In the genomic region with DNA sequence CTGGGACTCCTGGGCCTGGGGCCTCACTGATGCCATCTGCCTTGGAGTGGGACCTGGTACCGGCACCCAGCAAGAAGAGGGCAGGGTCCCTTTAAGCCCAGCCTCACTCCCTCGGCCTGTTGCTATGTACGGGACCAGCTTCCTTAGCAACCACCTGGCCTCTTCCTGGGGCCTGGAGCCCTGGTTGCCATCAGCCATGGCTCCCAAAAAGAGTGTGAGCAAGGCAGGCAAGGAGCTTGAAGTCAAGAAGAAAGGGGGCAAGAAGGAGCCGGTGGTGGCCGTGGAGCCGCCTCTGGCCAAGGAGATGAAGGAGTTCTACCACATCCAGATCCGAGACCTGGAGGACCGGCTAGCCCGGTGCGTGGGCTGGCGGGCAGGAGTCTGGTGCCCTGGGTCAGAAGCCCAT, we compare ENCODE assay signal across 12 cellular contexts. TPM values are rescaled to one million over a fixed set of nuclear protein-coding genes. Genes with fewer than 3 reads are reported as not detected.
DNase-seq lines count a peak whose midpoint lies in the region; ATAC-seq and TF ChIP-seq lines count a peak whose summit lies in the region.
"Had no signal": no experiment of that assay in that cellular context is flagged by ENCODE, and none has a peak within 500 bp of the region (broad histone marks: within the 10 kb centered on the region; RNA-seq: fewer than 3 reads in every experiment).

A gene (plus strand): TSS at position 153 of the 406 bp plus-strand sequence. CDS start 44 bp downstream, at position 197.

- H3K79me2 ChIP-seq in PC-3 (ENCODE audit: low read length) = no peaks in the 10 kb centered on the region
- H3K79me2 ChIP-seq in hepatocyte = no peaks in the 10 kb centered on the region

- H3K9ac ChIP-seq in PC-3 (ENCODE audit: low read length) = no peak within 1 kb of the TSS

- H3K4me3 ChIP-seq in PC-3 (ENCODE audit: low read length) (no peak within 1 kb of the TSS), hepatocyte (no peak within 1 kb of the TSS)

- H2AFZ ChIP-seq in PC-3 (ENCODE audit: low read length) = no peak within 1 kb of the TSS
- H2AFZ ChIP-seq in hepatocyte = no peak within 1 kb of the TSS

- no peaks in the 10 kb centered on the region for H3K4me1 Mint-ChIP-seq in Calu3 (ENCODE audit: low read depth, unreplicated experiment)

- peaks cover 25% of the 10 kb centered on the region for H3K36me3 Mint-ChIP-seq in Calu3 (ENCODE audit: insufficient read depth, unreplicated experiment)

- TF ChIP-seq CTCF in Calu3 (IDR thresholded peaks at IDR 0.05; ENCODE audit: unreplicated experiment) = no peak
- no peak for TF ChIP-seq CTCF in PC-3 (conservative IDR thresholded peaks at IDR 0.05; ENCODE audit: low read depth, low read length)
- TF ChIP-seq CTCF in hepatocyte (IDR thresholded peaks at IDR 0.05; ENCODE audit: poor library complexity) = no peak

- peak; percentile 39 for DNase-seq in AG20443 (ENCODE audit: low spot score)
- peak; percentile 56 for DNase-seq in Calu3
- no peak for DNase-seq in PC-3
- peak; percentile 72 for DNase-seq in iPS-NIHi7 (ENCODE audit: extremely low spot score)
- DNase-seq in NCI-H187 treated with DMSO at 0.1 percent for 48 hours (lab: John Stamatoyannopoulos, UW) = no peak
- DNase-seq in medulla oblongata (ENCODE audit: extremely low spot score) = no peak
- no peak for DNase-seq in hepatocyte (ENCODE audit: low spot score)
- DNase-seq: cerebellar nuclear complex; MM.1S; stimulated activated CD4-positive, alpha-beta T cell treated with anti-CD3 and anti-CD28 coated beads, Interleukin-15, amount 100 ng/mL, for 24 hours had no signal

- 75% methylated on average over 11 of the region's 11 CpGs for WGBS in hepatocyte (ENCODE audit: low lambda C conversion rate, missing lambda C conversion rate)

- no peaks in the 10 kb centered on the region for H3K27me3 ChIP-seq in PC-3 (ENCODE audit: low read length)
- no peaks in the 10 kb centered on the region for H3K27me3 ChIP-seq in hepatocyte

- H3F3A ChIP-seq in PC-3 (ENCODE audit: low read length, unreplicated experiment) = no peaks in the 10 kb centered on the region

- peak within 1 kb of the TSS; percentile 81 for H3K27ac Mint-ChIP-seq in Calu3 (ENCODE audit: unreplicated experiment)
- H3K27ac Mint-ChIP-seq: stimulated activated naive CD8-positive, alpha-beta T cell treated with anti-CD3 and anti-CD28 coated beads, Interleukin-15, Interleukin-2, amounts not matched to agents 100 ng/mL and 50 ng/mL, for 24 hours had no signal

- no peaks in the 10 kb centered on the region for H3K4me1 ChIP-seq in PC-3 (ENCODE audit: insufficient read depth, low read length)
- no peaks in the 10 kb centered on the region for H3K4me1 ChIP-seq in hepatocyte (ENCODE audit: insufficient read depth)

- no peaks in the 10 kb centered on the region for H3K9me3 Mint-ChIP-seq in Calu3 (ENCODE audit: low read depth, unreplicated experiment)
- H3K9me3 Mint-ChIP-seq: stimulated activated naive CD8-positive, alpha-beta T cell treated with anti-CD3 and anti-CD28 coated beads, Interleukin-15, Interleukin-2, amounts not matched to agents 100 ng/mL and 50 ng/mL, for 24 hours had no signal

- POLR2A ChIA-PET in PC-3 (lab: Charles Lee; ENCODE audit: unreplicated experiment) = no interaction called here

- H3K4me3 Mint-ChIP-seq in Calu3 (ENCODE audit: low read depth, unreplicated experiment) = peak within 1 kb of the TSS; percentile 70
- H3K4me3 Mint-ChIP-seq: stimulated activated naive CD8-positive, alpha-beta T cell treated with anti-CD3 and anti-CD28 coated beads, Interleukin-15, Interleukin-2, amounts not matched to agents 100 ng/mL and 50 ng/mL, for 24 hours had no signal

- H3K9me3 ChIP-seq in PC-3 (ENCODE audit: low read length) = no peaks in the 10 kb centered on the region
- no peaks in the 10 kb centered on the region for H3K9me3 ChIP-seq in hepatocyte (ENCODE audit: low read depth)

- H3K27me3 Mint-ChIP-seq in Calu3 (ENCODE audit: unreplicated experiment) = no peaks in the 10 kb centered on the region
- H3K27me3 Mint-ChIP-seq: stimulated activated naive CD8-positive, alpha-beta T cell treated with anti-CD3 and anti-CD28 coated beads, Interleukin-15, Interleukin-2, amounts not matched to agents 100 ng/mL and 50 ng/mL, for 24 hours had no signal

- BruUV-seq in Calu3 (replicated peaks; lab: Mats Ljungman, UMichigan) (no TSS peak), PC-3 (replicated peaks; lab: Mats Ljungman, UMichigan) (no TSS peak)

- ATAC-seq in PC-3 (peak; percentile 65), GM19467 (IDR thresholded peaks at IDR 0.05; ENCODE audit: unreplicated experiment) (no peak)

- H3K9me2 ChIP-seq in PC-3 (replicated peaks; ENCODE audit: low read length) = no peaks in the 10 kb centered on the region
- H3K9me2 ChIP-seq in hepatocyte (replicated peaks; ENCODE audit: insufficient read depth) = no peaks in the 10 kb centered on the region

- no peak within 1 kb of the TSS for H3K4me2 ChIP-seq in PC-3 (ENCODE audit: low read length)
- H3K4me2 ChIP-seq in hepatocyte = no peak within 1 kb of the TSS

- H3K27ac ChIP-seq in PC-3 (ENCODE audit: low read length) = no peak within 1 kb of the TSS
- no peak within 1 kb of the TSS for H3K27ac ChIP-seq in hepatocyte

- H4K20me1 ChIP-seq in PC-3 (ENCODE audit: low read length) (no peaks in the 10 kb centered on the region), hepatocyte (ENCODE audit: insufficient read depth, poor library complexity, severe bottlenecking) (no peaks in the 10 kb centered on the region)

- intact Hi-C loops in Calu3 (cut with micrococcal nuclease; ENCODE audit: unreplicated experiment) = no loop called here
- intact Hi-C loops in PC-3 (cut with micrococcal nuclease) = loop anchor here (1.0 kb wide), 1 partner anchor 27 kb away; no protein-coding TSS in a partner anchor

- no peaks in the 10 kb centered on the region for H3K36me3 ChIP-seq in PC-3 (ENCODE audit: low read depth, low read length)
- no peaks in the 10 kb centered on the region for H3K36me3 ChIP-seq in hepatocyte (replicated peaks; ENCODE audit: insufficient read depth, low read depth)

- CTCF ChIA-PET in Calu3 (lab: Charles Lee) (interaction anchor here (0.7 to 1.5 kb wide), 3 partner anchors 9 to 161 kb away, joined by 3 read pairs; a partner anchor contains a TSS), PC-3 (lab: Charles Lee) (no interaction called here)

RNA-seq across cellular contexts. Expression of the gene that starts here (rescaled TPM):
- total RNA-seq in Calu3 (2022) (0.87 and 1.0 TPM in 2 replicates), PC-3 (2014; rRNA removed) (not detected in 2 replicates), hepatocyte (not detected in 2 replicates)
- polyA plus RNA-seq in hepatocyte = 0.15 and 0.51 TPM in 2 replicates

Comparison
In these comparisons a context has a peak if more than half of its experiments do, and no peak if none do; other contexts are left out.
1. Peak in ATAC-seq in PC-3; RNA of the gene not detected or under 1 TPM.
2. DNase-seq: peak in AG20443 (single experiment), Calu3 (single experiment) and iPS-NIHi7 (single experiment); none in PC-3 (single experiment), NCI-H187 treated with DMSO at 0.1 percent for 48 hours (single experiment), medulla oblongata (single experiment) and hepatocyte (single experiment).